In the genomic region with DNA sequence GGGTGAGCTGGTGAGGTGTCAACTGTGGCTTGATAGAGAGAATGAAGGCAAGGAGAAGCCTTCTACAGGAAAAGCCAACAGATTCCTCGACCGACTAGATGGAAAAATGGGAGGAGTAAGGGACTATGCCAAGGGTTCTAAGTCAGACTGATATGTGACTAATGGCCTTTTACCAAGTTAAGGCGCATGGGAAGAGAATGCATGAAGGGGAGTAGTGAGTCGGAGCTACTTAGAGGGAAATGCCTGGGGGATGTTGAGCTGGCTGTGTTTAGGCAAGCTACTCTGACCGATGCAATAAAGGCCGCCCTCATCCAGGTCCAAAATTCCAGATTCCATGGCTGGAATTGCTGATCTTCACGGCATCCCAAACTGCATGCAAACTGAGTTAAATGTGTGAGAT, we compare ENCODE assay signal across 8 cellular contexts. TPM values are rescaled to one million over a fixed set of nuclear protein-coding genes. Genes with fewer than 3 reads are reported as not detected.
DNase-seq lines count a peak whose midpoint lies in the region; ATAC-seq and TF ChIP-seq lines count a peak whose summit lies in the region.

No MANE protein-coding gene starts in this region.

- H3K4me2 ChIP-seq in DND-41 (ENCODE audit: insufficient read depth, low read length), result no peak overlapping the region

- ATAC-seq in DND-41 (ENCODE audit: insufficient read depth, low read depth) (no peak), gastrocnemius medialis (peak; percentile 46 to 59), HG02759 (IDR thresholded peaks at IDR 0.05; ENCODE audit: unreplicated experiment) (no peak)

- peaks cover 28% of the 10 kb centered on the region for H3K4me1 ChIP-seq in DND-41 (ENCODE audit: insufficient read depth, low read length)
- H3K4me1 ChIP-seq in gastrocnemius medialis, result no peaks in the 10 kb centered on the region

- H2AFZ ChIP-seq in DND-41 (ENCODE audit: low read depth, low read length), result no peak overlapping the region

- H4K20me1 ChIP-seq in DND-41 (ENCODE audit: insufficient read depth, low read length), result no peaks in the 10 kb centered on the region; the same call in 1 of the 2 replicates

- H3K27me3 ChIP-seq in DND-41 (ENCODE audit: insufficient read depth, low read length, poor library complexity) (no peaks in the 10 kb centered on the region), gastrocnemius medialis (no peaks in the 10 kb centered on the region)

- H3K36me3 ChIP-seq in DND-41 (ENCODE audit: insufficient read depth, low read length) (peaks cover 41% of the 10 kb centered on the region), gastrocnemius medialis (no peaks in the 10 kb centered on the region)

- no peak overlapping the region for H3K9ac ChIP-seq in DND-41 (ENCODE audit: low read depth, low read length)

- peaks cover 99% of the 10 kb centered on the region for H3K79me2 ChIP-seq in DND-41 (ENCODE audit: insufficient read depth, low read length)

- intact Hi-C loops in gastrocnemius medialis (cut with DNase I; ENCODE audit: low total_unique reads), result no loop called here

- in situ Hi-C loops in gastrocnemius medialis (cut with MboI; ENCODE audit: low sequenced_read_pairs in 4 of 4), result no loop called here

- no peaks in the 10 kb centered on the region for H3K9me3 ChIP-seq in DND-41 (ENCODE audit: insufficient read depth, low read length, severe bottlenecking)
- H3K9me3 ChIP-seq in gastrocnemius medialis, result no peaks in the 10 kb centered on the region

- TF ChIP-seq CTCF in DND-41 (IDR thresholded peaks at IDR 0.05; ENCODE audit: borderline replicate concordance, extremely low read depth, low read length, poor library complexity, severe bottlenecking) (no peak), gastrocnemius medialis (IDR thresholded peaks at IDR 0.05 in 4 of 5, conservative IDR thresholded peaks at IDR 0.05 in 1 of 5) (no peak)

- H3K27ac ChIP-seq in DND-41 (ENCODE audit: low read length) (peak overlapping the region; percentile 38), gastrocnemius medialis (peak overlapping the region in 3 of 4 donors; percentile 6 to 36 (median 29))

- no peak for TF ChIP-seq POLR2A in gastrocnemius medialis (IDR thresholded peaks at IDR 0.05)

- DNase-seq in DND-41, result no peak
- peak; percentile 37 for DNase-seq in RKO (ENCODE audit: low spot score)
- peak; percentile 88 for DNase-seq in fibroblast of peridontal ligament (ENCODE audit: extremely low read depth)
- no peak for DNase-seq in gastrocnemius medialis
- no peak for DNase-seq in activated effector memory CD4-positive, alpha-beta T cell treated with Interleukin-2 at 50 U/mL for 16 hours
- no peak for DNase-seq in NCI-H2029 treated with DMSO at 0.1 percent for 48 hours (lab: John Stamatoyannopoulos, UW)
- no peak for DNase-seq in HuH-7.5 (ENCODE audit: low spot score)

- H3K4me3 ChIP-seq in DND-41 (ENCODE audit: low read depth in 1 of 2, low read length in 2 of 2) (no peak overlapping the region), gastrocnemius medialis (no peak overlapping the region)

RNA-seq across cellular contexts. Expression of gene APBB1IP, which starts 48.2 kb away (rescaled TPM):
- total RNA-seq in gastrocnemius medialis, result 1 to 10 TPM in 2 of 4 donors, under 1 TPM in 2; 0.83 to 2.0 (median 1.2) TPM

Comparison
In these comparisons a context has a peak if more than half of its experiments do, and no peak if none do; other contexts are left out.
1. ATAC-seq: peak in gastrocnemius medialis (2 of 2); none in DND-41 (single experiment) and HG02759 (single experiment).
2. DNase-seq: peak in RKO (single experiment) and fibroblast of peridontal ligament (single experiment); none in DND-41 (single experiment), gastrocnemius medialis (0 of 2), activated effector memory CD4-positive, alpha-beta T cell treated with Interleukin-2 at 50 U/mL for 16 hours (single experiment), NCI-H2029 treated with DMSO at 0.1 percent for 48 hours (single experiment) and HuH-7.5 (single experiment).